29 cellular contexts compared by ENCODE assay signal in genomic region chr1:158391099-158391498, GRCh38. TPM values are rescaled to one million over a fixed set of nuclear protein-coding genes. Genes with fewer than 3 reads are reported as not detected.
"Had no signal": no experiment of that assay in that cellular context is flagged by ENCODE, and none has a peak within 500 bp of the region (broad histone marks: within the 10 kb centered on the region; RNA-seq: fewer than 3 reads in every experiment).

No MANE protein-coding gene starts in this region.

- H3K27ac Mint-ChIP-seq: mesothelial cell of epicardium; naive thymus-derived CD4-positive, alpha-beta T cell; nephron; neural progenitor cell; progenitor cell of endocrine pancreas; stimulated activated naive CD8-positive, alpha-beta T cell treated with anti-CD3 and anti-CD28 coated beads, Interleukin-15, amount 100 ng/mL, for 72 hours; type B pancreatic cell had no signal

- H3K9me3 Mint-ChIP-seq: nephron; stimulated activated naive CD8-positive, alpha-beta T cell treated with anti-CD3 and anti-CD28 coated beads, Interleukin-15, amount 100 ng/mL, for 72 hours; type B pancreatic cell had no signal

- H3K27me3 Mint-ChIP-seq: progenitor cell of endocrine pancreas, type B pancreatic cell had no signal

- H3K4me1 Mint-ChIP-seq: mesothelial cell of epicardium; nephron; neural progenitor cell; stimulated activated naive CD8-positive, alpha-beta T cell treated with anti-CD3 and anti-CD28 coated beads, Interleukin-15, amount 100 ng/mL, for 72 hours had no signal

- H3K4me3 Mint-ChIP-seq: mesothelial cell of epicardium; naive thymus-derived CD4-positive, alpha-beta T cell; nephron; neural progenitor cell; stimulated activated naive CD8-positive, alpha-beta T cell treated with anti-CD3 and anti-CD28 coated beads, Interleukin-15, amount 100 ng/mL, for 72 hours; type B pancreatic cell had no signal

- H3K36me3 Mint-ChIP-seq: mesothelial cell of epicardium; naive thymus-derived CD4-positive, alpha-beta T cell; neural progenitor cell; type B pancreatic cell had no signal

- DNase-seq: dorsolateral prefrontal cortex; effector CD4-positive, alpha-beta T cell; foreskin fibroblast; gastrocnemius medialis; head of caudate nucleus; left lung; mesenchymal stem cell; mucosa of descending colon; naive thymus-derived CD4-positive, alpha-beta T cell; sigmoid colon; spleen; stimulated activated CD4-positive, alpha-beta T cell treated with anti-CD3 and anti-CD28 coated beads, Interleukin-2, amount 100 ng/mL, for 48 hours; stimulated activated naive CD4-positive, alpha-beta T cell; stimulated activated naive CD8-positive, alpha-beta T cell treated with anti-CD3 and anti-CD28 coated beads, Interleukin-15, amount 100 ng/mL, for 72 hours; thyroid gland had no signal

- ATAC-seq: esophagus mucosa; gastrocnemius medialis; left lung; mucosa of descending colon; naive thymus-derived CD4-positive, alpha-beta T cell; stimulated activated naive CD8-positive, alpha-beta T cell treated with anti-CD3 and anti-CD28 coated beads, Interleukin-15, amount 100 ng/mL, for 72 hours had no signal

RNA-seq across cellular contexts. Expression of gene OR10T2, which starts 8.2 kb away (rescaled TPM):
- total RNA-seq: cerebellum; dorsolateral prefrontal cortex; esophagus mucosa; gastrocnemius medialis; glomerular endothelial cell; left lung; lower leg skin; lung microvascular endothelial cell; mesothelial cell of epicardium; mucosa of descending colon; naive thymus-derived CD4-positive, alpha-beta T cell; osteoblast; progenitor cell of endocrine pancreas; right atrium auricular region; sigmoid colon; spleen; subcutaneous adipose tissue; temporal lobe; thyroid gland had no signal

RNA-seq across cellular contexts. Expression of gene OR10K2, which starts 34.9 kb away (rescaled TPM):
- total RNA-seq: cerebellum; dorsolateral prefrontal cortex; esophagus mucosa; gastrocnemius medialis; glomerular endothelial cell; left lung; lower leg skin; lung microvascular endothelial cell; mesothelial cell of epicardium; mucosa of descending colon; naive thymus-derived CD4-positive, alpha-beta T cell; osteoblast; progenitor cell of endocrine pancreas; right atrium auricular region; sigmoid colon; spleen; subcutaneous adipose tissue; temporal lobe; thyroid gland had no signal

RNA-seq across cellular contexts. Expression of gene CD1E, which starts 37.4 kb away (rescaled TPM):
- total RNA-seq: cerebellum, dorsolateral prefrontal cortex, esophagus mucosa, gastrocnemius medialis, glomerular endothelial cell, lung microvascular endothelial cell, mesothelial cell of epicardium, mucosa of descending colon, osteoblast, progenitor cell of endocrine pancreas, temporal lobe had no signal

RNA-seq across cellular contexts. Expression of gene CD1B, which starts 59.8 kb away (rescaled TPM):
- total RNA-seq: cerebellum, dorsolateral prefrontal cortex, esophagus mucosa, gastrocnemius medialis, glomerular endothelial cell, lung microvascular endothelial cell, mesothelial cell of epicardium, mucosa of descending colon, osteoblast, progenitor cell of endocrine pancreas, right atrium auricular region, sigmoid colon, temporal lobe had no signal
